2 cellular contexts compared by ENCODE assay signal in the genomic region with DNA sequence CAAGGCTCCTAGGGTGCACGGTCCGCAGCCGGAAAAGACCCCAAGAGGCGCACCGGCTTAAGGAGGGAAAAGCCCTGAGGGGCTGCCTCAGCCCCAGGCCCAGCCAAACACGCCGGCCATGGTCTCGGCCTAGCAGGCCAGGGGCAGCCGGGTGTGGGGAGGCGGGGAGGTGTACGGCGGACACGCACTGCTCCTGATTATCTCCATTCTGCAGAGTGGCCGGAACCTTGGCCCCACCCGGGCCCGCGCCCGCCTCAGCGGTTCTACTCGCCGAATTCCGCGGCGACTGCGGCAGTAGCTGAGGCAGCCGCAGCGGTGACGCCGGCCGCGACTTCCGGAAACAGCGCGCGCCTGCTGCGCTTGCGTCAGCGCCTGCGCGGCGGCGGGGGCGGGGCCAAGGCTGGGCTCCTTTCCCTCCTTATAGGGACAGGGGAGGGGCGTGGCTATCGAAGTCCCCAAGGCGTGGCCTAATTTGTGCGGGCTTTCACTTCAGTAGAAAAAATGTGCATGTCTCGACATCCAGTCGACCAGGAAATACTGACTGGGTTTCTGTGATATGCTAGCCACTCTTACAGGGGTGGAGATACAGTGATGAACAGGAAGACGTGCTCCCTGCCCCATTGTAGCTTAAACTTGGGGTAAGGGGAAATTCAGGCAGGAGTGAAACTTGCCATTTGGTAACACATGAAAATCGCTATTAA.
TF ChIP-seq lines count a peak whose summit lies in the region.

Gene PARN (minus strand): TSS at position 342 of the 701 bp plus-strand sequence. CDS start 135 bp downstream, at position 207.

TF ChIP-seq in IMR-90, 13 proteins besides CTCF, POLR2A, EP300 and RAD21:
- TF ChIP-seq MAZ (IDR thresholded peaks at IDR 0.05; ENCODE audit: borderline replicate concordance, low read depth, low read length), result peak; percentile 75; the same call in 1 of the 2 replicates
- 0 out of 2 replicates have a peak, but pooled peaks have one; percentile 45 for TF ChIP-seq MXI1 (IDR thresholded peaks at IDR 0.05; ENCODE audit: borderline replicate concordance, low read depth, low read length)
- no peak for TF ChIP-seq CHD1 (IDR thresholded peaks at IDR 0.05; ENCODE audit: low read depth, low read length)
- TF ChIP-seq, protein P1, sequence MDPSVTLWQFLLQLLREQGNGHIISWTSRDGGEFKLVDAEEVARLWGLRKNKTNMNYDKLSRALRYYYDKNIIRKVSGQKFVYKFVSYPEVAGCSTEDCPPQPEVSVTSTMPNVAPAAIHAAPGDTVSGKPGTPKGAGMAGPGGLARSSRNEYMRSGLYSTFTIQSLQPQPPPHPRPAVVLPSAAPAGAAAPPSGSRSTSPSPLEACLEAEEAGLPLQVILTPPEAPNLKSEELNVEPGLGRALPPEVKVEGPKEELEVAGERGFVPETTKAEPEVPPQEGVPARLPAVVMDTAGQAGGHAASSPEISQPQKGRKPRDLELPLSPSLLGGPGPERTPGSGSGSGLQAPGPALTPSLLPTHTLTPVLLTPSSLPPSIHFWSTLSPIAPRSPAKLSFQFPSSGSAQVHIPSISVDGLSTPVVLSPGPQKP (IDR thresholded peaks at IDR 0.05; ENCODE audit: borderline replicate concordance, low read depth, low read length), result 0 out of 2 replicates have a peak, but pooled peaks have one; percentile 45
- peak; percentile 76 for TF ChIP-seq CEBPB (IDR thresholded peaks at IDR 0.05; ENCODE audit: low read depth, low read length)
- TF ChIP-seq NFE2L2 (IDR thresholded peaks at IDR 0.05; ENCODE audit: low read depth, low read length), result no peak

TF ChIP-seq in endothelial cell of umbilical vein, 7 proteins besides CTCF, POLR2A, EP300 and RAD21:
- TF ChIP-seq FOS (IDR thresholded peaks at IDR 0.05; ENCODE audit: borderline replicate concordance, insufficient read depth, low read length) (peak; percentile 25), JUN (IDR thresholded peaks at IDR 0.05; ENCODE audit: borderline replicate concordance, insufficient read depth, insufficient read length, low read depth) (no peak), POLR2AphosphoS5 (IDR thresholded peaks at IDR 0.05; ENCODE audit: insufficient read depth, low read depth, low read length) (peak; percentile 99), GATA2 (IDR thresholded peaks at IDR 0.05; ENCODE audit: insufficient read depth, insufficient read length, low read depth, low read length) (no peak), MYC (IDR thresholded peaks at IDR 0.05; ENCODE audit: low read depth, low read length) (no peak), EZH2 (IDR thresholded peaks at IDR 0.05; ENCODE audit: borderline replicate concordance, low read depth, low read length, severe bottlenecking) (no peak)
- TF ChIP-seq, protein P2, sequence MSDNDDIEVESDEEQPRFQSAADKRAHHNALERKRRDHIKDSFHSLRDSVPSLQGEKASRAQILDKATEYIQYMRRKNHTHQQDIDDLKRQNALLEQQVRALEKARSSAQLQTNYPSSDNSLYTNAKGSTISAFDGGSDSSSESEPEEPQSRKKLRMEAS (IDR thresholded peaks at IDR 0.05; ENCODE audit: insufficient read depth, insufficient read length), result no peak
